14 cellular contexts compared by ENCODE assay signal in the genomic region with DNA sequence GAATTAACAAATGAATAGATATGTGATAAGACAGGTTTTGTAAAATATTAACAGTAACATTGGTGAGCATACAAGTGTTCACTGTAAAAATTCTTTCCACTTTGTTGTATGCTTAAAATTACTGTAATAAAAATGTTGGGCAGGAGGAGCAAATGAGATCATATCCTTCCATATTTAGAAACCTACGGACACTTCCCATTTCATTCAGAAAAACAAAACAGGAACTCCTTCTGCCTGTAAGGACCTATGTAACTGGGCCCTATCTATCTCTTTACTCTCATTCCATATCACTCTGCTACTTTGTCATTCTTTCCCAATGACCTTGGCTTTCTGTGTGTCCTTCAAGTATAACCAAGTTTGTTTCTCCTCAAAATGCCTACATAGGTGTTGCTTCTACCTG.
"Had no signal": no experiment of that assay in that cellular context is flagged by ENCODE, and none has a peak within 500 bp of the region (broad histone marks: within the 10 kb centered on the region; RNA-seq: fewer than 3 reads in every experiment).

No MANE protein-coding gene starts in this region.

- DNase-seq: activated CD4-positive, alpha-beta T cell treated with anti-CD3 and anti-CD28 coated beads, Interleukin-2, amount 50 U/mL, for 4 hours; activated effector memory CD4-positive, alpha-beta T cell treated with anti-CD3 and anti-CD28 coated beads, Interleukin-2, amount 50 U/mL, for 16 hours; activated T-cell treated with anti-CD3 and anti-CD28 coated beads, Interleukin-2, amount 50 U/mL, for 24 hours; amygdala; cortex of kidney; effector memory CD8-positive, alpha-beta T cell; gastrocnemius medialis; heart right ventricle; small intestine; uterus had no signal

- H3K9me3 Mint-ChIP-seq: activated T-cell treated with anti-CD3 and anti-CD28 coated beads, Interleukin-2, amount 50 U/mL, for 24 hours; brain; central memory CD8-positive, alpha-beta T cell; effector memory CD8-positive, alpha-beta T cell; neural progenitor cell had no signal

- H3K4me3 Mint-ChIP-seq: activated naive CD8-positive, alpha-beta T cell; activated T-cell treated with anti-CD3 and anti-CD28 coated beads, Interleukin-2, amount 50 U/mL, for 24 hours; brain; central memory CD8-positive, alpha-beta T cell; effector memory CD8-positive, alpha-beta T cell; neural progenitor cell had no signal

- H3K27ac Mint-ChIP-seq: activated naive CD8-positive, alpha-beta T cell; activated T-cell treated with anti-CD3 and anti-CD28 coated beads, Interleukin-2, amount 50 U/mL, for 24 hours; brain; effector memory CD8-positive, alpha-beta T cell; neural progenitor cell had no signal

- H3K4me1 Mint-ChIP-seq: brain; central memory CD8-positive, alpha-beta T cell; neural progenitor cell had no signal

- H3K27me3 Mint-ChIP-seq: activated naive CD8-positive, alpha-beta T cell; activated T-cell treated with anti-CD3 and anti-CD28 coated beads, Interleukin-2, amount 50 U/mL, for 24 hours; brain; central memory CD8-positive, alpha-beta T cell had no signal

- H3K36me3 Mint-ChIP-seq: activated naive CD8-positive, alpha-beta T cell; brain; neural progenitor cell had no signal
